Comparison of ENCODE assay signal across 8 cellular contexts in the genomic region with DNA sequence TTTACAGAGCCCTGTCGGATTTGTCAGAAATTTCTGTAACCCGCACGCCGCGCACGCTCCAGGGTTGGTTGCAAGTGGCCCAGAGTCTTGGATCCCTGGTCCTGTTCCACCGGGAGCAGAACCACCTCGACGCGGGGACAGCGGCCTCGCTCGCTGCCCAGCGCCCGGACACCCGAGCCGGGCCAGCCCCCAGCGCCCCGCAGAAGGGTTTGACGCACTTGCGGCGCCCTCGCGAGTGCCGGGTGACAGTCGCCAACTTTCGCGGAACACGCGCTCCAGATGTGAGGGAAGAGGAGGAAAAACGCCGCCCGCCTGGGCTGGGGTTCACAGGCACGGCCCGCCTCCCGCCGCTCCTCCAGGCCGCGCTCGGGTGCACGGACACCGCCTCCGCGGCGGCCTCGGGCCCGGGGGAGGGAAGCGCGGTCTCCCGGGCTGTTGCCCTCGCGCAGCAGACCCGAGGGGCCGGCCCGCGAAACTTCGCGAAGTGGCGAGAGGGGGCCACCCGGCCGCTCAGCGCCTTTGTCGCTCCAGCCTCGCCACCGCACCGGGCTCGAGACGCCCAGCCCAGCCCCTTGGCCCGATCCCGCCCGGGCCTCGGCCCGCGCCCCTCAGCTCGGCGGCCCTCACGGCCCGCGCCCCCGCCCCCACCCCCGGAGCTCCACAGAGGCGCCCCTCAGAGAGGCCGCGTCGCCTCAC. TPM values are rescaled to one million over a fixed set of nuclear protein-coding genes. Genes with fewer than 3 reads are reported as not detected.
A peak's percentile ranks its signal among the peaks of the same experiment; 100 is the strongest.
DNase-seq lines count a peak whose midpoint lies in the region; ATAC-seq, FAIRE-seq and TF ChIP-seq lines count a peak whose summit lies in the region.

No MANE protein-coding gene starts in this region.

- peak overlapping the region; percentile 76 for H3K9ac ChIP-seq in PC-3 (ENCODE audit: low read length)
- H3K9ac ChIP-seq in adipocyte (ENCODE audit: low read length) = peak overlapping the region; percentile 85

- H3K36me3 ChIP-seq in PC-3 (ENCODE audit: low read depth, low read length) (peaks cover 3% of the 10 kb centered on the region; the same call in 1 of the 2 replicates), adipocyte (ENCODE audit: control insufficient read depth, insufficient read depth, low read length, severe bottlenecking) (peaks cover 4% of the 10 kb centered on the region), right atrium auricular region (peaks cover 6% of the 10 kb centered on the region)

- peaks cover 55% of the 10 kb centered on the region for H3K79me2 ChIP-seq in PC-3 (ENCODE audit: low read length)

- peak overlapping the region; percentile 94 for H2AFZ ChIP-seq in PC-3 (ENCODE audit: low read length)

- H4K20me1 ChIP-seq in PC-3 (ENCODE audit: low read length) = peaks cover 18% of the 10 kb centered on the region

- no peaks in the 10 kb centered on the region for H3K27me3 ChIP-seq in PC-3 (ENCODE audit: low read length)
- no peaks in the 10 kb centered on the region for H3K27me3 ChIP-seq in adipocyte (replicated peaks; ENCODE audit: control insufficient read depth, insufficient read depth, low read length)
- H3K27me3 ChIP-seq in right atrium auricular region = no peaks in the 10 kb centered on the region

- H3K9me3 ChIP-seq in PC-3 (ENCODE audit: low read length) (no peaks in the 10 kb centered on the region), adipocyte (ENCODE audit: control insufficient read depth, low read length) (no peaks in the 10 kb centered on the region), right atrium auricular region (no peaks in the 10 kb centered on the region)

- TF ChIP-seq CTCF in PC-3 (conservative IDR thresholded peaks at IDR 0.05; ENCODE audit: low read depth, low read length) (no peak), right atrium auricular region (IDR thresholded peaks at IDR 0.05) (no peak), D721Med (IDR thresholded peaks at IDR 0.05; ENCODE audit: insufficient read depth, missing control alignments) (no peak)

- H3K4me1 ChIP-seq in PC-3 (ENCODE audit: insufficient read depth, low read length) = no peaks in the 10 kb centered on the region; the same call in 1 of the 2 replicates
- H3K4me1 ChIP-seq in adipocyte (ENCODE audit: control insufficient read depth, insufficient read depth, low read length) = peaks cover 10% of the 10 kb centered on the region
- peaks cover 0 to 20% of the 10 kb centered on the region in 2 donors for H3K4me1 ChIP-seq in right atrium auricular region

- intact Hi-C loops in PC-3 (cut with micrococcal nuclease) = no loop called here
- intact Hi-C loops in posterior cingulate gyrus (cut with DNase I) = no loop called here

- H3K4me3 ChIP-seq in PC-3 (ENCODE audit: low read length) (peak overlapping the region; percentile 73), adipocyte (ENCODE audit: low read length) (peak overlapping the region; percentile 84), right atrium auricular region (peak overlapping the region; percentile 60 to 93)

- CTCF ChIA-PET in PC-3 (lab: Charles Lee) = interaction anchor here (0.6 to 1.2 kb wide), 7 partner anchors 12 to 88 kb away, joined by 3 to 6 read pairs (median 3); no protein-coding TSS in a partner anchor

- H3F3A ChIP-seq in PC-3 (ENCODE audit: low read length, unreplicated experiment) = no peaks in the 10 kb centered on the region

- ATAC-seq in HG02763 (IDR thresholded peaks at IDR 0.05; ENCODE audit: unreplicated experiment) (peak; percentile 35), PC-3 (peak; percentile 62)

- DNase-seq in NCI-H2227 (lab: John Stamatoyannopoulos, UW; ENCODE audit: unreplicated experiment) (peak; percentile 59), NCI-H2227 treated with DMSO at 0.1 percent for 48 hours (lab: John Stamatoyannopoulos, UW) (no peak), PC-3 (peak; percentile 21), adipocyte (ENCODE audit: low read depth) (peak; percentile 67), right atrium auricular region (ENCODE audit: low spot score) (peak; percentile 60), posterior cingulate gyrus (peak; percentile 18 to 90 (median 37)), D721Med (ENCODE audit: insufficient read length, low spot score) (no peak)

- no peaks in the 10 kb centered on the region for H3K9me2 ChIP-seq in PC-3 (replicated peaks; ENCODE audit: low read length)

- POLR2A ChIA-PET in PC-3 (lab: Charles Lee; ENCODE audit: unreplicated experiment) = interaction anchor here (0.6 kb wide), 1 partner anchor 33 kb away, joined by 7 read pairs; no protein-coding TSS in a partner anchor

- FAIRE-seq in D721Med (lab: Jason Lieb, UNC) = no peak

- BruUV-seq in PC-3 (replicated peaks; lab: Mats Ljungman, UMichigan) = no TSS peak

- H3K4me2 ChIP-seq in PC-3 (ENCODE audit: low read length) = peak overlapping the region; percentile 86

- H3K27ac ChIP-seq in PC-3 (ENCODE audit: low read length) (peak overlapping the region; percentile 12; the same call in 1 of the 2 replicates), right atrium auricular region (peak overlapping the region; percentile 91 to 93)

RNA-seq across cellular contexts. Expression of a gene that starts 0.5 kb away (rescaled TPM):
- total RNA-seq in PC-3 (2014; rRNA removed) (21.1 and 22.2 TPM in 2 replicates), right atrium auricular region (10 to 100 TPM; 40.1 to 50.9 TPM)

Comparison
In these comparisons a context has a peak if more than half of its experiments do, and no peak if none do; other contexts are left out.
1. DNase-seq: peak in NCI-H2227 (single experiment), PC-3 (single experiment), adipocyte (single experiment), right atrium auricular region (single experiment) and posterior cingulate gyrus (10 of 10); none in NCI-H2227 treated with DMSO at 0.1 percent for 48 hours (single experiment) and D721Med (single experiment).
2. Peak in every context shown above with its lines, with median percentiles within 50 percentile points of each other: H3K4me3 ChIP-seq.